ENCODE assay signal across 12 cellular contexts in genomic region chr2:237591379-237591881, GRCh38. TPM values are rescaled to one million over a fixed set of nuclear protein-coding genes. Genes with fewer than 3 reads are reported as not detected.
DNase-seq lines count a peak whose midpoint lies in the region; ATAC-seq, FAIRE-seq and TF ChIP-seq lines count a peak whose summit lies in the region.
"Had no signal": no experiment of that assay in that cellular context is flagged by ENCODE, and none has a peak within 500 bp of the region (broad histone marks: within the 10 kb centered on the region; RNA-seq: fewer than 3 reads in every experiment).

No MANE protein-coding gene starts in this region.

- H3K9me3 ChIP-seq in parathyroid adenoma (ENCODE audit: control insufficient read depth, low read length): no peaks in the 10 kb centered on the region

- H3K4me2 ChIP-seq in parathyroid adenoma (ENCODE audit: low read length): peak overlapping the region; percentile 85

- DNase-seq in GM12892 (ENCODE audit: insufficient read length) (no peak), NOMO-1 treated with dmso at 0.1 percent for 144 hours (lab: John Stamatoyannopoulos, UW; ENCODE audit: unreplicated experiment) (peak; percentile 46), ecto neural progenitor cell (ENCODE audit: low spot score) (peak; percentile 66), cardiac septum (ENCODE audit: low spot score) (no peak), A172 (ENCODE audit: low spot score) (no peak)
- DNase-seq: activated gamma-delta T cell treated with Interleukin-2 at 50 U/mL for 16 hours had no signal

- H3K27me3 ChIP-seq in parathyroid adenoma (ENCODE audit: control insufficient read depth, insufficient read depth, low read length): no peaks in the 10 kb centered on the region

- no peaks in the 10 kb centered on the region for H3K36me3 ChIP-seq in parathyroid adenoma (ENCODE audit: control insufficient read depth, insufficient read depth, low read length)

- H3K4me3 ChIP-seq in parathyroid adenoma (ENCODE audit: low read depth, low read length): peak overlapping the region; percentile 70

- intact Hi-C loops in cardiac septum (cut with DNase I): no loop called here

- H3K9ac ChIP-seq in parathyroid adenoma: peak overlapping the region; percentile 40

- H2AFZ ChIP-seq in parathyroid adenoma: peak overlapping the region; percentile 72

- H3K4me1 ChIP-seq in parathyroid adenoma: peaks cover 36% of the 10 kb centered on the region

- TF ChIP-seq POLR2A in GM12892 (IDR thresholded peaks at IDR 0.05; ENCODE audit: low read depth, low read length): no peak

- ATAC-seq in HG02623 (IDR thresholded peaks at IDR 0.05; ENCODE audit: unreplicated experiment) (no peak), GM21390 (IDR thresholded peaks at IDR 0.05; ENCODE audit: unreplicated experiment) (no peak)

- FAIRE-seq in GM12892 (lab: Jason Lieb, UNC): peak; percentile 65
- FAIRE-seq: RCC 7860 had no signal

- no peaks in the 10 kb centered on the region for H3K79me2 ChIP-seq in parathyroid adenoma

- peak overlapping the region; percentile 94 for H3K27ac ChIP-seq in parathyroid adenoma

- no peak for TF ChIP-seq CTCF in parathyroid adenoma (IDR thresholded peaks at IDR 0.05)

RNA-seq across cellular contexts. Expression of gene RAB17, which starts 0.9 kb away (rescaled TPM):
- 2.4 TPM for polyA plus RNA-seq in GM12892 (2012; ENCODE audit: missing spikeins)
- total RNA-seq in cardiac septum: 3.5 TPM
- total RNA-seq in A172 (2014; rRNA removed; shearing (Covaris generic)): 1.6 and 4.1 TPM in 2 replicates

RNA-seq across cellular contexts. Expression of gene PRLH, which starts 25.1 kb away (rescaled TPM):
- not detected for polyA plus RNA-seq in GM12892 (2012; ENCODE audit: missing spikeins)
- not detected for total RNA-seq in cardiac septum
- total RNA-seq in A172 (2014; rRNA removed; shearing (Covaris generic)): not detected in 2 replicates
- total RNA-seq: glomerular endothelial cell, urinary bladder had no signal
- polyA plus RNA-seq: urinary bladder had no signal

RNA-seq across cellular contexts. Expression of gene LRRFIP1, which starts 36.0 kb away (rescaled TPM):
- 80.1 TPM for polyA plus RNA-seq in GM12892 (2012; ENCODE audit: missing spikeins)
- 157 TPM for total RNA-seq in cardiac septum
- 62.0 and 73.3 TPM in 2 replicates for total RNA-seq in A172 (2014; rRNA removed; shearing (Covaris generic))

Comparison
In these comparisons a context has a peak if more than half of its experiments do, and no peak if none do; other contexts are left out.
1. DNase-seq: peak in NOMO-1 treated with dmso at 0.1 percent for 144 hours (single experiment) and ecto neural progenitor cell (single experiment); none in GM12892 (single experiment), cardiac septum (single experiment) and A172 (single experiment).